ENCODE assay signal across 1 cellular context in genomic region chr9:121612511-121612998, GRCh38.
TF ChIP-seq lines count a peak whose summit lies in the region.

No MANE protein-coding gene starts in this region.

TF ChIP-seq in HCT116, 20 proteins besides CTCF, POLR2A, EP300 and RAD21 (continued from another document):
- TF ChIP-seq, protein P1, sequence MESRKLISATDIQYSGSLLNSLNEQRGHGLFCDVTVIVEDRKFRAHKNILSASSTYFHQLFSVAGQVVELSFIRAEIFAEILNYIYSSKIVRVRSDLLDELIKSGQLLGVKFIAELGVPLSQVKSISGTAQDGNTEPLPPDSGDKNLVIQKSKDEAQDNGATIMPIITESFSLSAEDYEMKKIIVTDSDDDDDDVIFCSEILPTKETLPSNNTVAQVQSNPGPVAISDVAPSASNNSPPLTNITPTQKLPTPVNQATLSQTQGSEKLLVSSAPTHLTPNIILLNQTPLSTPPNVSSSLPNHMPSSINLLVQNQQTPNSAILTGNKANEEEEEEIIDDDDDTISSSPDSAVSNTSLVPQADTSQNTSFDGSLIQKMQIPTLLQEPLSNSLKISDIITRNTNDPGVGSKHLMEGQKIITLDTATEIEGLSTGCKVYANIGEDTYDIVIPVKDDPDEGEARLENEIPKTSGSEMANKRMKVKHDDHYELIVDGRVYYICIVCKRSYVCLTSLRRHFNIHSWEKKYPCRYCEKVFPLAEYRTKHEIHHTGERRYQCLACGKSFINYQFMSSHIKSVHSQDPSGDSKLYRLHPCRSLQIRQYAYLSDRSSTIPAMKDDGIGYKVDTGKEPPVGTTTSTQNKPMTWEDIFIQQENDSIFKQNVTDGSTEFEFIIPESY (IDR thresholded peaks at IDR 0.05; ENCODE audit: extremely low read depth, insufficient replicate concordance, low read length), result no peak
- no peak for TF ChIP-seq SP1 (IDR thresholded peaks at IDR 0.05; ENCODE audit: low read depth)
